ENCODE assay signal across 28 cellular contexts in the genomic region with DNA sequence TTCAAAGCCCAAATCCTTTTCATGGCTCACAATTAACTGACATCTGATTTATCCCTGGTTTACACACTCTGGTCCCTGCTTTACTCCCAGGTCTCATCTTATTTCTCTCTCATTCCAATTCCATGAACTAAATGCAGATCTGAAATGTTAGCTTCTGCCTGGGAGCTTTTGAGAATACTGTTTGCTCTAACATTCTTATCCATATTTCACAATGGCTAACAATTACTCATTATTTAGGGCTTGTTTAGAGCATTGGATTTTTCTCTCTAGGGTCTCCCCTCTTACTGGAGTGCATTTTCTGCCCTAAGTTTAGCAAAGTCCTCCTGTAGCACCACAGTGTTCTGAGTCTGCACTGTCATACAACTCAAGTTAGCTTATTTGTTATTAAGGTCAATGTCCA.
"Had no signal": no experiment of that assay in that cellular context is flagged by ENCODE, and none has a peak within 500 bp of the region (broad histone marks: within the 10 kb centered on the region; RNA-seq: fewer than 3 reads in every experiment).

No MANE protein-coding gene starts in this region.

- H3K27ac Mint-ChIP-seq: activated CD4-positive, alpha-beta memory T cell treated with anti-CD3 and anti-CD28 coated beads for 36 hours; activated CD4-positive, alpha-beta T cell treated with anti-CD3 and anti-CD28 coated beads for 36 hours; activated CD4-positive, alpha-beta T cell treated with anti-CD3 and anti-CD28 coated beads, Interleukin-2, amount 10 ng/mL, durations not matched to agents 24 days and 14 days; activated CD8-positive, alpha-beta memory T cell treated with anti-CD3 and anti-CD28 coated beads, Interleukin-2, amount 10 ng/mL, durations not matched to agents 7 days and 5 days; activated CD8-positive, alpha-beta T cell treated with anti-CD3 and anti-CD28 coated beads, Interleukin-2, amount 10 ng/mL, durations not matched to agents 7 days and 5 days; activated naive CD4-positive, alpha-beta T cell treated with anti-CD3 and anti-CD28 coated beads for 36 hours; activated naive CD4-positive, alpha-beta T cell treated with anti-CD3 and anti-CD28 coated beads, Interleukin-2, amount 50 U/mL, for 24 hours; activated naive CD8-positive, alpha-beta T cell treated with anti-CD3 and anti-CD28 coated beads for 36 hours; activated naive CD8-positive, alpha-beta T cell treated with anti-CD3 and anti-CD28 coated beads, Interleukin-2, amount 50 U/mL, for 24 hours; activated T-helper 1 cell treated with anti-CD3 and anti-CD28 coated beads, Interleukin-12 subunit alpha, Interleukin-12 subunit beta, Interleukin-2, Interleukin-4 antibody, amounts not matched to agents 30 ng/mL and 10 ng/mL and 1 ng/mL, durations not matched to agents 14 hours and 24 hours and 36 hours; activated T-helper 2 cell treated with anti-CD3 and anti-CD28 coated beads, Interferon-gamma antibody, Interleukin-2, Interleukin-4, amounts not matched to agents 10 μg/mL and 5 μg/mL and 100 μg/mL, durations not matched to agents 14 hours and 24 hours and 36 hours; dendritic cell treated with granulocyte-macrophage colony-stimulating factor and Interleukin-4, amounts not matched to agents 40 ng/mL and 50 ng/mL, for 4 days; effector memory CD8-positive, alpha-beta T cell had no signal

- DNase-seq: activated CD4-positive, alpha-beta memory T cell treated with anti-CD3 and anti-CD28 coated beads for 36 hours; activated CD4-positive, alpha-beta T cell treated with anti-CD3 and anti-CD28 coated beads for 36 hours; activated CD4-positive, alpha-beta T cell treated with anti-CD3 and anti-CD28 coated beads, Interleukin-2, amount 10 ng/mL, durations not matched to agents 24 days and 14 days; activated CD4-positive, CD25-positive, alpha-beta regulatory T cell; activated CD4-positive, CD25-positive, alpha-beta regulatory T cell treated with anti-CD3 and anti-CD28 coated beads, Interleukin-2, amount 50 U/mL, for 72 hours; activated CD8-positive, alpha-beta memory T cell treated with anti-CD3 and anti-CD28 coated beads, Interleukin-2, amount 10 ng/mL, durations not matched to agents 7 days and 5 days; activated CD8-positive, alpha-beta memory T cell treated with anti-CD3 and anti-CD28 coated beads, Interleukin-2, amount 50 U/mL, for 4 hours; activated CD8-positive, alpha-beta T cell treated with anti-CD3 and anti-CD28 coated beads, Interleukin-2, amount 10 ng/mL, durations not matched to agents 7 days and 5 days; activated effector memory CD4-positive, alpha-beta T cell treated with anti-CD3 and anti-CD28 coated beads, Interleukin-2, amount 50 U/mL, for 16 hours; activated naive CD4-positive, alpha-beta T cell treated with anti-CD3 and anti-CD28 coated beads for 36 hours; activated naive CD8-positive, alpha-beta T cell treated with anti-CD3 and anti-CD28 coated beads for 36 hours; activated naive CD8-positive, alpha-beta T cell treated with anti-CD3 and anti-CD28 coated beads, Interleukin-2, amount 50 U/mL, for 24 hours; activated T-cell treated with anti-CD3 and anti-CD28 coated beads, Interleukin-2, amount 50 U/mL, for 1 hour; activated T-cell treated with anti-CD3 and anti-CD28 coated beads, Interleukin-2, amount 50 U/mL, for 48 hours; brain microvascular endothelial cell; effector CD4-positive, alpha-beta T cell; effector memory CD8-positive, alpha-beta T cell; esophagus squamous epithelium; foreskin fibroblast; head of caudate nucleus; T-helper 2 cell had no signal

- H3K27me3 ChIP-seq: ascending aorta, brain microvascular endothelial cell, esophagus squamous epithelium had no signal

- H3K4me3 Mint-ChIP-seq: activated CD4-positive, alpha-beta memory T cell treated with anti-CD3 and anti-CD28 coated beads for 36 hours; activated CD4-positive, alpha-beta T cell treated with anti-CD3 and anti-CD28 coated beads for 36 hours; activated CD4-positive, alpha-beta T cell treated with anti-CD3 and anti-CD28 coated beads, Interleukin-2, amount 10 ng/mL, durations not matched to agents 24 days and 14 days; activated CD8-positive, alpha-beta memory T cell treated with anti-CD3 and anti-CD28 coated beads, Interleukin-2, amount 10 ng/mL, durations not matched to agents 7 days and 5 days; activated CD8-positive, alpha-beta T cell treated with anti-CD3 and anti-CD28 coated beads, Interleukin-2, amount 10 ng/mL, durations not matched to agents 7 days and 5 days; activated naive CD4-positive, alpha-beta T cell treated with anti-CD3 and anti-CD28 coated beads for 36 hours; activated naive CD4-positive, alpha-beta T cell treated with anti-CD3 and anti-CD28 coated beads, Interleukin-2, amount 50 U/mL, for 24 hours; activated naive CD8-positive, alpha-beta T cell treated with anti-CD3 and anti-CD28 coated beads for 36 hours; activated naive CD8-positive, alpha-beta T cell treated with anti-CD3 and anti-CD28 coated beads, Interleukin-2, amount 50 U/mL, for 24 hours; activated T-helper 1 cell treated with anti-CD3 and anti-CD28 coated beads, Interleukin-12 subunit alpha, Interleukin-12 subunit beta, Interleukin-2, Interleukin-4 antibody, amounts not matched to agents 30 ng/mL and 10 ng/mL and 1 ng/mL, durations not matched to agents 14 hours and 24 hours and 36 hours; central memory CD8-positive, alpha-beta T cell; dendritic cell treated with granulocyte-macrophage colony-stimulating factor and Interleukin-4, amounts not matched to agents 40 ng/mL and 50 ng/mL, for 4 days; effector memory CD8-positive, alpha-beta T cell had no signal

- H3K36me3 ChIP-seq: ascending aorta, brain microvascular endothelial cell, esophagus squamous epithelium had no signal

- H3K36me3 Mint-ChIP-seq: activated CD4-positive, alpha-beta memory T cell treated with anti-CD3 and anti-CD28 coated beads for 36 hours; activated CD8-positive, alpha-beta memory T cell treated with anti-CD3 and anti-CD28 coated beads, Interleukin-2, amount 10 ng/mL, durations not matched to agents 7 days and 5 days; activated naive CD4-positive, alpha-beta T cell treated with anti-CD3 and anti-CD28 coated beads, Interleukin-2, amount 50 U/mL, for 24 hours; activated naive CD8-positive, alpha-beta T cell treated with anti-CD3 and anti-CD28 coated beads for 36 hours had no signal

- H3K27ac ChIP-seq: ascending aorta, brain microvascular endothelial cell, coronary artery, esophagus squamous epithelium had no signal

- H3K9me3 Mint-ChIP-seq: activated T-helper 1 cell treated with anti-CD3 and anti-CD28 coated beads, Interleukin-12 subunit alpha, Interleukin-12 subunit beta, Interleukin-2, Interleukin-4 antibody, amounts not matched to agents 30 ng/mL and 10 ng/mL and 1 ng/mL, durations not matched to agents 14 hours and 24 hours and 36 hours had no signal

- H3K4me1 ChIP-seq: ascending aorta, esophagus squamous epithelium had no signal

- ATAC-seq: activated CD4-positive, alpha-beta T cell treated with anti-CD3 and anti-CD28 coated beads for 36 hours; activated CD8-positive, alpha-beta memory T cell treated with anti-CD3 and anti-CD28 coated beads, Interleukin-2, amount 10 ng/mL, durations not matched to agents 7 days and 5 days; activated CD8-positive, alpha-beta T cell treated with anti-CD3 and anti-CD28 coated beads, Interleukin-2, amount 10 ng/mL, durations not matched to agents 7 days and 5 days; activated naive CD8-positive, alpha-beta T cell treated with anti-CD3 and anti-CD28 coated beads, Interleukin-2, amount 50 U/mL, for 24 hours; effector memory CD8-positive, alpha-beta T cell had no signal

- H3K4me1 Mint-ChIP-seq: activated CD4-positive, alpha-beta T cell treated with anti-CD3 and anti-CD28 coated beads for 36 hours; activated CD4-positive, alpha-beta T cell treated with anti-CD3 and anti-CD28 coated beads, Interleukin-2, amount 10 ng/mL, durations not matched to agents 24 days and 14 days; activated CD8-positive, alpha-beta memory T cell treated with anti-CD3 and anti-CD28 coated beads, Interleukin-2, amount 10 ng/mL, durations not matched to agents 7 days and 5 days; activated naive CD4-positive, alpha-beta T cell treated with anti-CD3 and anti-CD28 coated beads, Interleukin-2, amount 50 U/mL, for 24 hours; activated naive CD8-positive, alpha-beta T cell treated with anti-CD3 and anti-CD28 coated beads for 36 hours; activated naive CD8-positive, alpha-beta T cell treated with anti-CD3 and anti-CD28 coated beads, Interleukin-2, amount 50 U/mL, for 24 hours; central memory CD8-positive, alpha-beta T cell had no signal

- H3K9me3 ChIP-seq: ascending aorta, esophagus squamous epithelium had no signal

- H3K4me3 ChIP-seq: ascending aorta, coronary artery, esophagus squamous epithelium had no signal

- H3K27me3 Mint-ChIP-seq: activated CD4-positive, alpha-beta memory T cell treated with anti-CD3 and anti-CD28 coated beads for 36 hours; activated CD4-positive, alpha-beta T cell treated with anti-CD3 and anti-CD28 coated beads for 36 hours; activated CD4-positive, alpha-beta T cell treated with anti-CD3 and anti-CD28 coated beads, Interleukin-2, amount 10 ng/mL, durations not matched to agents 24 days and 14 days; activated CD8-positive, alpha-beta memory T cell treated with anti-CD3 and anti-CD28 coated beads, Interleukin-2, amount 10 ng/mL, durations not matched to agents 7 days and 5 days; activated naive CD4-positive, alpha-beta T cell treated with anti-CD3 and anti-CD28 coated beads, Interleukin-2, amount 50 U/mL, for 24 hours; activated naive CD8-positive, alpha-beta T cell treated with anti-CD3 and anti-CD28 coated beads for 36 hours; activated naive CD8-positive, alpha-beta T cell treated with anti-CD3 and anti-CD28 coated beads, Interleukin-2, amount 50 U/mL, for 24 hours; central memory CD8-positive, alpha-beta T cell; dendritic cell treated with granulocyte-macrophage colony-stimulating factor and Interleukin-4, amounts not matched to agents 40 ng/mL and 50 ng/mL, for 4 days; effector memory CD8-positive, alpha-beta T cell had no signal
